In genomic region chr5:73152411-73153388, GRCh38 we compare ENCODE assay signal across 17 cellular contexts. TPM values are rescaled to one million over a fixed set of nuclear protein-coding genes. Genes with fewer than 3 reads are reported as not detected.
DNase-seq lines count a peak whose midpoint lies in the region; ATAC-seq, FAIRE-seq and TF ChIP-seq lines count a peak whose summit lies in the region.
"Had no signal": no experiment of that assay in that cellular context is flagged by ENCODE, and none has a peak within 500 bp of the region (broad histone marks: within the 10 kb centered on the region; RNA-seq: fewer than 3 reads in every experiment).

No MANE protein-coding gene starts in this region.

- DNase-seq in HCT116 (ENCODE audit: low read depth, low spot score) (peak; percentile 6), NCI-H748 treated with DMSO at 0.1 percent for 48 hours (lab: John Stamatoyannopoulos, UW) (peak; percentile 13), H1 (ENCODE audit: low read depth in 1 of 2, low spot score in 2 of 2) (no peak), neuronal stem cell (ENCODE audit: low spot score) (no peak), dorsolateral prefrontal cortex (no peak), NCI-H526 (lab: John Stamatoyannopoulos, UW) (no peak)
- DNase-seq in effector CD8-positive, alpha-beta T cell (lab: John Stamatoyannopoulos, UW) = no peak
- DNase-seq: activated CD4-positive, alpha-beta T cell treated with anti-CD3 and anti-CD28 coated beads for 48 hours; GF-D8; head of caudate nucleus; natural killer cell; NCI-H1105 treated with DMSO at 0.1 percent for 48 hours; NCI-H524; stimulated activated CD4-positive, alpha-beta T cell treated with anti-CD3 and anti-CD28 coated beads, Interleukin-2, amount 100 ng/mL, for 48 hours had no signal

- H3K14ac ChIP-seq in H1 (ENCODE audit: insufficient read length) (no peak overlapping the region), neuronal stem cell (ENCODE audit: low read length) (peak overlapping the region; percentile 60)

- H2BK120ac ChIP-seq in H1 (replicated peaks; ENCODE audit: low read depth, low read length) = no peak overlapping the region
- no peak overlapping the region for H2BK120ac ChIP-seq in neuronal stem cell (ENCODE audit: low read depth, low read length)

- RAD21 ChIA-PET in HCT116 (lab: Charles Lee; ENCODE audit: low non-redundant PET in 1 of 2, low total read pairs in 2 of 2, uncharacterized antibody in 2 of 2, unreplicated experiment in 2 of 2) = no interaction called here

- no peak overlapping the region; the same call in 1 of the 2 replicates for H2AK5ac ChIP-seq in H1 (ENCODE audit: low read depth, low read length)
- no peak overlapping the region for H2AK5ac ChIP-seq in neuronal stem cell (ENCODE audit: low read depth, low read length)

- no peak overlapping the region for H2BK5ac ChIP-seq in H1 (ENCODE audit: low read depth, low read length)
- H2BK5ac ChIP-seq in neuronal stem cell (ENCODE audit: low read length) = no peak overlapping the region

- no TSS peak for BruUV-seq in HCT116 (replicated peaks; lab: Mats Ljungman, UMichigan)

- no peak overlapping the region for H2BK15ac ChIP-seq in H1 (ENCODE audit: low read length)
- H2BK15ac ChIP-seq in neuronal stem cell (ENCODE audit: low read length) = no peak overlapping the region

- TF ChIP-seq POLR2A in HCT116 (IDR thresholded peaks at IDR 0.05; ENCODE audit: borderline replicate concordance, extremely low read depth, insufficient read depth, insufficient read length) = no peak
- TF ChIP-seq POLR2A in H1 (IDR thresholded peaks at IDR 0.05; ENCODE audit: control extremely low read depth in 1 of 2, low read depth in 2 of 2, low read length in 2 of 2) = no peak

- H2BK20ac ChIP-seq in H1 (ENCODE audit: low read length) = no peak overlapping the region

- H2BK12ac ChIP-seq in H1 (ENCODE audit: low read depth, low read length) (no peak overlapping the region; the same call in 1 of the 2 replicates), neuronal stem cell (ENCODE audit: low read length) (no peak overlapping the region)

- ATAC-seq in HCT116 (peak; percentile 79), HG02885 (IDR thresholded peaks at IDR 0.05; ENCODE audit: poor library complexity, unreplicated experiment) (no peak)
- ATAC-seq: natural killer cell had no signal

- H4K91ac ChIP-seq in H1 (replicated peaks; ENCODE audit: insufficient read length, low read length) (no peak overlapping the region), neuronal stem cell (ENCODE audit: low read depth, low read length, poor library complexity) (no peak overlapping the region)

- POLR2A ChIA-PET in HCT116 (lab: Charles Lee) (no interaction called here), H1 (lab: Charles Lee; ENCODE audit: partially characterized antibody) (interaction anchor here (0.6 to 1.2 kb wide), 2 partner anchors 20 to 43 kb away, joined by 3 to 4 read pairs; no protein-coding TSS in a partner anchor)

- H3K23me2 ChIP-seq in H1 (ENCODE audit: low read depth, low read length) = no peaks in the 10 kb centered on the region

- H4K20me1 ChIP-seq in HCT116 (ENCODE audit: insufficient read depth) (no peaks in the 10 kb centered on the region), H1 (replicated peaks in 1 of 2; ENCODE audit: control insufficient read depth in 1 of 2, insufficient read depth in 2 of 2, low read length in 2 of 2) (no peaks in the 10 kb centered on the region)

- H3K79me2 ChIP-seq in HCT116 (ENCODE audit: insufficient read depth, low read length) = no peaks in the 10 kb centered on the region
- no peaks in the 10 kb centered on the region for H3K79me2 ChIP-seq in H1 (ENCODE audit: control insufficient read depth in 1 of 2, insufficient read depth in 2 of 2, low read length in 2 of 2)

- no peak overlapping the region for H3K18ac ChIP-seq in H1 (ENCODE audit: extremely low read depth, low read length)
- H3K18ac ChIP-seq in neuronal stem cell (ENCODE audit: low read length) = no peak overlapping the region

- H3K27ac ChIP-seq in HCT116 (ENCODE audit: low read depth, low read length) (no peak overlapping the region), H1 (ENCODE audit: low read depth, low read length) (no peak overlapping the region), neuronal stem cell (replicated peaks; ENCODE audit: low read length) (no peak overlapping the region), dorsolateral prefrontal cortex (no peak overlapping the region)
- H3K27ac ChIP-seq: tibial nerve had no signal

- whole genome bisulfite sequencing in H1 (ENCODE audit: extremely low coverage in 1 of 2, insufficient coverage in 1 of 2, insufficient read length in 1 of 2, insufficient replicate concordance in 2 of 2, low coverage in 1 of 2, low lambda C conversion rate in 2 of 2, missing lambda C conversion rate in 1 of 2), 2 experiments = 76% methylated on average over 14 of the region's 14 CpGs; no CpG with 5 or more reads in 1 of the 2 experiments
- no CpG with 5 or more reads among the region's 14 CpGs for WGBS in neuronal stem cell (ENCODE audit: extremely low coverage in 2 of 2, insufficient read length in 2 of 2, insufficient replicate concordance in 1 of 2), 2 donors

- H2AFZ ChIP-seq in HCT116 (ENCODE audit: low read depth, low read length, poor library complexity, severe bottlenecking) = no peak overlapping the region
- H2AFZ ChIP-seq in H1 (ENCODE audit: low read length) = no peak overlapping the region
- no peak overlapping the region for H2AFZ ChIP-seq in neuronal stem cell (ENCODE audit: low read length)

- peak; percentile 53; the same call in 1 of the 2 replicates for TF ChIP-seq RAD21 in HCT116 (IDR thresholded peaks at IDR 0.05; ENCODE audit: low read depth)
- peak; percentile 44 to 56 for TF ChIP-seq RAD21 in H1 (IDR thresholded peaks at IDR 0.05 in 1 of 2, conservative IDR thresholded peaks at IDR 0.05 in 1 of 2; ENCODE audit: low read depth in 2 of 2, low read length in 2 of 2)

- H3K4me3 ChIP-seq in HCT116 (replicated peaks in 1 of 2; ENCODE audit: low read depth in 1 of 2, low read length in 2 of 2) = no peak overlapping the region
- H3K4me3 ChIP-seq in H1 (ENCODE audit: extremely low read depth in 1 of 4, insufficient read depth in 2 of 4, low read depth in 3 of 4, low read length in 4 of 4) = no peak overlapping the region
- no peak overlapping the region for H3K4me3 ChIP-seq in neuronal stem cell (ENCODE audit: low read length in 2 of 2)
- H3K4me3 ChIP-seq in dorsolateral prefrontal cortex = no peak overlapping the region
- H3K4me3 ChIP-seq: tibial nerve had no signal

- peak; percentile 33 to 39 (median 37); a peak in 5 of 6 replicates for TF ChIP-seq CTCF in HCT116 (IDR thresholded peaks at IDR 0.05 in 2 of 3, conservative IDR thresholded peaks at IDR 0.05 in 1 of 3; ENCODE audit: borderline replicate concordance in 1 of 3, insufficient read depth in 1 of 3, low read depth in 2 of 3, low read length in 2 of 3)
- TF ChIP-seq CTCF in H1 (IDR thresholded peaks at IDR 0.05; ENCODE audit: control extremely low read depth in 1 of 3, insufficient read depth in 1 of 3, low read depth in 1 of 3, low read length in 3 of 3) = peak in 2 of 3 experiments; percentile 42; a peak in 3 of 4 replicates
- TF ChIP-seq CTCF in dorsolateral prefrontal cortex (IDR thresholded peaks at IDR 0.05 in 54 of 56, conservative IDR thresholded peaks at IDR 0.05 in 2 of 56; ENCODE audit: low read depth in 1 of 56, partially characterized antibody in 56 of 56) = no peak

- H3K4me2 ChIP-seq in HCT116 (ENCODE audit: low read length) = no peak overlapping the region
- no peak overlapping the region for H3K4me2 ChIP-seq in H1 (ENCODE audit: insufficient read depth in 1 of 2, low read depth in 2 of 2, low read length in 2 of 2)
- no peak overlapping the region for H3K4me2 ChIP-seq in neuronal stem cell (ENCODE audit: insufficient read depth, low read length, poor library complexity, severe bottlenecking)

- H3K23ac ChIP-seq in H1 (ENCODE audit: insufficient read length) (no peak overlapping the region), neuronal stem cell (ENCODE audit: low read depth, low read length, poor library complexity) (no peak overlapping the region)

- H4K5ac ChIP-seq in H1 (ENCODE audit: insufficient read length, low read depth, low read length) = no peak overlapping the region

- H3K9ac ChIP-seq in HCT116 (ENCODE audit: low read length) (no peak overlapping the region), H1 (replicated peaks in 1 of 4; ENCODE audit: extremely low read depth in 1 of 4, low read depth in 3 of 4, low read length in 3 of 4) (no peak overlapping the region), neuronal stem cell (ENCODE audit: low read depth, low read length, poor library complexity) (no peak overlapping the region)

- H3K9me3 ChIP-seq in HCT116 (ENCODE audit: control insufficient read depth in 1 of 2, insufficient read depth in 1 of 2, low read depth in 1 of 2, low read length in 2 of 2) (no peaks in the 10 kb centered on the region), H1 (ENCODE audit: insufficient read depth in 2 of 2, low read depth in 1 of 2, low read length in 1 of 2) (no peaks in the 10 kb centered on the region), neuronal stem cell (replicated peaks in 1 of 2; ENCODE audit: control insufficient read depth in 2 of 2, insufficient read depth in 1 of 2, low read depth in 1 of 2, low read length in 2 of 2) (no peaks in the 10 kb centered on the region)
- H3K9me3 ChIP-seq: tibial nerve had no signal

- no peak for FAIRE-seq in H1 (lab: Jason Lieb, UNC)

- H4K8ac ChIP-seq in H1 (ENCODE audit: extremely low read depth, insufficient read depth, low read length) = no peak overlapping the region
- peak overlapping the region; percentile 44 for H4K8ac ChIP-seq in neuronal stem cell (ENCODE audit: low read depth, low read length)

- no peaks in the 10 kb centered on the region for H3K36me3 ChIP-seq in HCT116 (ENCODE audit: control insufficient read depth in 1 of 2, insufficient read depth in 2 of 2, low read length in 2 of 2)
- no peaks in the 10 kb centered on the region for H3K36me3 ChIP-seq in H1 (ENCODE audit: control insufficient read depth in 2 of 4, insufficient read depth in 4 of 4, low read length in 3 of 4)
- no peaks in the 10 kb centered on the region for H3K36me3 ChIP-seq in neuronal stem cell (replicated peaks in 1 of 2; ENCODE audit: control insufficient read depth in 2 of 2, insufficient read depth in 2 of 2, low read length in 2 of 2)
- H3K36me3 ChIP-seq: tibial nerve had no signal

- no peak overlapping the region for H3K56ac ChIP-seq in H1 (replicated peaks; ENCODE audit: insufficient read length, low read depth, low read length)

- CTCF ChIA-PET in HCT116 (lab: Charles Lee) (interaction anchor here (1.0 to 2.3 kb wide), 3 partner anchors 9 to 19 kb away, joined by 3 to 6 read pairs (median 4); no protein-coding TSS in a partner anchor), H1 (lab: Charles Lee; ENCODE audit: partially characterized antibody) (interaction anchor here (0.7 to 3.6 kb wide), 24 partner anchors 9 to 439 kb away, joined by 3 to 39 read pairs (median 4); partner anchors contain the start of gene TMEM174)

- intact Hi-C loops in HCT116 (cut with micrococcal nuclease) = no loop called here
- intact Hi-C loops in dorsolateral prefrontal cortex (cut with DNase I) = no loop called here

- no peaks in the 10 kb centered on the region for H3K4me1 ChIP-seq in HCT116 (ENCODE audit: control insufficient read depth in 1 of 2, insufficient read depth in 2 of 2, low read length in 2 of 2)
- peaks cover 0 to 2% (median under 1%) of the 10 kb centered on the region in 4 experiments; a peak in 1 of 7 replicates for H3K4me1 ChIP-seq in H1 (replicated peaks in 1 of 4; ENCODE audit: control insufficient read depth in 3 of 4, insufficient read depth in 4 of 4, low read length in 3 of 4)
- H3K4me1 ChIP-seq in neuronal stem cell (ENCODE audit: control insufficient read depth in 2 of 2, insufficient read depth in 1 of 2, low read depth in 1 of 2, low read length in 2 of 2) = peaks cover 0 to 4% of the 10 kb centered on the region in 2 donors
- H3K4me1 ChIP-seq: tibial nerve had no signal

- H3K79me1 ChIP-seq in H1 (ENCODE audit: low read depth, low read length) (no peaks in the 10 kb centered on the region), neuronal stem cell (ENCODE audit: low read depth, low read length) (no peaks in the 10 kb centered on the region)

- H3K27me3 ChIP-seq in HCT116 (ENCODE audit: insufficient read depth, low read length) = no peaks in the 10 kb centered on the region
- no peaks in the 10 kb centered on the region for H3K27me3 ChIP-seq in H1 (replicated peaks in 1 of 4; ENCODE audit: control insufficient read depth in 3 of 4, extremely low read depth in 1 of 4, insufficient read depth in 3 of 4, low read length in 3 of 4)
- peaks cover 0 to 32% (median 3%) of the 10 kb centered on the region in 3 experiments for H3K27me3 ChIP-seq in neuronal stem cell (ENCODE audit: control insufficient read depth in 3 of 3, insufficient read depth in 3 of 3, low read depth in 1 of 3, low read length in 3 of 3)
- peaks cover 0 to 3% (median 0%) of the 10 kb centered on the region in 45 donors for H3K27me3 ChIP-seq in dorsolateral prefrontal cortex
- H3K27me3 ChIP-seq: tibial nerve had no signal

- TF ChIP-seq EP300 in H1 (IDR thresholded peaks at IDR 0.05; ENCODE audit: borderline replicate concordance in 1 of 2, low read depth in 2 of 2, low read length in 2 of 2) = no peak

- no peaks in the 10 kb centered on the region for H3K9me2 ChIP-seq in HCT116 (ENCODE audit: insufficient read depth)

- H3K4ac ChIP-seq in H1 (replicated peaks; ENCODE audit: insufficient read length, low read depth, low read length) = no peak overlapping the region
- no peak overlapping the region for H3K4ac ChIP-seq in neuronal stem cell (ENCODE audit: low read length)

RNA-seq across cellular contexts. Expression of gene TMEM174, which starts 20.3 kb away (rescaled TPM):
- total RNA-seq in HCT116 (2021; ENCODE audit: unreplicated experiment) = not detected
- not detected in 2 replicates for polyA plus RNA-seq in HCT116 (2012)
- total RNA-seq in H1 (2021; fragmentation: NEBNext Ultra II Directional; extraction: Animal tissue kit (Norgen Biotek cat#: 25700)) = not detected in 2 replicates
- polyA plus RNA-seq in H1 (2011; rRNA removed) = not detected in 2 replicates
- polyA plus RNA-seq in H1 (2011; cell fraction: cytosol; rRNA removed) = not detected
- not detected for polyA plus RNA-seq in H1 (2011; cell fraction: nucleus; rRNA removed)
- polyA plus RNA-seq in H1 (2012, experiment 1 of 2) = not detected in 4 replicates
- not detected for polyA plus RNA-seq in H1 (2012, experiment 2 of 2)
- polyA plus RNA-seq in H1 (2013, experiment 1 of 2) = not detected
- not detected for polyA plus RNA-seq in H1 (2013, experiment 2 of 2)
- not detected in 2 replicates for polyA minus RNA-seq in H1 (2011; rRNA and poly(A)+ RNA removed)
- not detected for polyA minus RNA-seq in H1 (2011; cell fraction: cytosol; rRNA and poly(A)+ RNA removed)
- not detected for polyA minus RNA-seq in H1 (2011; cell fraction: nucleus; rRNA and poly(A)+ RNA removed)
- polyA plus RNA-seq in neuronal stem cell (2013, experiment 1 of 2) = not detected
- not detected for polyA plus RNA-seq in neuronal stem cell (2013, experiment 2 of 2)
- total RNA-seq in dorsolateral prefrontal cortex = not detected
- total RNA-seq: natural killer cell; T-helper 2 cell treated with Interferon-gamma antibody and Interleukin-4, amounts not matched to agents 100 ng/mL and 5 ng/mL, for 36 hours; tibial nerve had no signal

RNA-seq across cellular contexts. Expression of gene TMEM171, which starts 32.3 kb away (rescaled TPM):
- total RNA-seq in HCT116 (2021; ENCODE audit: unreplicated experiment) = 5.4 TPM
- polyA plus RNA-seq in HCT116 (2012) = 3.7 and 5.6 TPM in 2 replicates
- total RNA-seq in H1 (2021; fragmentation: NEBNext Ultra II Directional; extraction: Animal tissue kit (Norgen Biotek cat#: 25700)) = 1.0 and 1.5 TPM in 2 replicates
- polyA plus RNA-seq in H1 (2011; rRNA removed) = 2.2 and 3.2 TPM in 2 replicates
- polyA plus RNA-seq in H1 (2011; cell fraction: cytosol; rRNA removed) = 2.7 TPM
- polyA plus RNA-seq in H1 (2011; cell fraction: nucleus; rRNA removed) = 1.4 TPM
- polyA plus RNA-seq in H1 (2012, experiment 1 of 2) = 1.0 to 1.8 TPM (median 1.3 TPM) in 4 replicates
- 1.2 TPM for polyA plus RNA-seq in H1 (2012, experiment 2 of 2)
- polyA plus RNA-seq in H1 (2013, experiment 1 of 2) = 1.5 TPM
- 2.4 TPM for polyA plus RNA-seq in H1 (2013, experiment 2 of 2)
- polyA minus RNA-seq in H1 (2011; rRNA and poly(A)+ RNA removed) = 0.68 and 1.4 TPM in 2 replicates
- 1.2 TPM for polyA minus RNA-seq in H1 (2011; cell fraction: cytosol; rRNA and poly(A)+ RNA removed)
- polyA minus RNA-seq in H1 (2011; cell fraction: nucleus; rRNA and poly(A)+ RNA removed) = 1.6 TPM
- polyA plus RNA-seq in neuronal stem cell (2013, experiment 1 of 2) = not detected
- polyA plus RNA-seq in neuronal stem cell (2013, experiment 2 of 2) = 0.04 TPM
- total RNA-seq in dorsolateral prefrontal cortex = 1 to 10 TPM in 79 of 120 experiments, under 1 TPM in 32, not detected in 9; 0.39 to 6.5 (median 1.4) TPM
- total RNA-seq: T-helper 2 cell treated with Interferon-gamma antibody and Interleukin-4, amounts not matched to agents 100 ng/mL and 5 ng/mL, for 36 hours had no signal

Comparison
In these comparisons a context has a peak if more than half of its experiments do, and no peak if none do; other contexts are left out.
1. DNase-seq: peak in HCT116 (single experiment) and NCI-H748 treated with DMSO at 0.1 percent for 48 hours (single experiment); none in H1 (0 of 2), neuronal stem cell (single experiment), dorsolateral prefrontal cortex (0 of 10), effector CD8-positive, alpha-beta T cell (single experiment) and NCI-H526 (0 of 2).
2. CTCF ChIP-seq: peak in HCT116 (3 of 3) and H1 (2 of 3); none in dorsolateral prefrontal cortex (0 of 56).
3. Of the 16 proteins assayed by ChIP-seq in both H1 and HCT116: peak only in H1: MAX; only in HCT116: none; in both: CTCF and RAD21; in neither: 13.